ENCODE assay signal across 13 cellular contexts in genomic region chr4:173517781-173518371, GRCh38. TPM values are rescaled to one million over a fixed set of nuclear protein-coding genes. Genes with fewer than 3 reads are reported as not detected.
A peak's percentile ranks its signal among the peaks of the same experiment; 100 is the strongest.
DNase-seq lines count a peak whose midpoint lies in the region; ATAC-seq and TF ChIP-seq lines count a peak whose summit lies in the region.
"Had no signal": no experiment of that assay in that cellular context is flagged by ENCODE, and none has a peak within 500 bp of the region (broad histone marks: within the 10 kb centered on the region; RNA-seq: fewer than 3 reads in every experiment).

No MANE protein-coding gene starts in this region.

- peaks cover 6% of the 10 kb centered on the region; the same call in 1 of the 2 replicates for H3K27me3 ChIP-seq in PC-3 (ENCODE audit: low read length)
- peaks cover 12 to 33% of the 10 kb centered on the region in 2 donors for H3K27me3 ChIP-seq in right lobe of liver
- H3K27me3 ChIP-seq in tibial artery: no peaks in the 10 kb centered on the region
- H3K27me3 ChIP-seq: SJCRH30 had no signal

- WGBS in right lobe of liver (ENCODE audit: insufficient coverage, low coverage, low lambda C conversion rate, missing lambda C conversion rate): 7% methylated on average over 17 of the region's 24 CpGs

- no peak for TF ChIP-seq CTCF in PC-3 (conservative IDR thresholded peaks at IDR 0.05; ENCODE audit: low read depth, low read length)
- no peak for TF ChIP-seq CTCF in fibroblast of the aortic adventitia (IDR thresholded peaks at IDR 0.05; ENCODE audit: insufficient read depth, low read length)
- TF ChIP-seq CTCF in right lobe of liver (IDR thresholded peaks at IDR 0.05): no peak
- TF ChIP-seq CTCF in tibial artery (IDR thresholded peaks at IDR 0.05): no peak

- POLR2A ChIA-PET in PC-3 (lab: Charles Lee; ENCODE audit: unreplicated experiment): no interaction called here

- H3K9ac ChIP-seq in PC-3 (ENCODE audit: low read length): no peak overlapping the region

- intact Hi-C loops in PC-3 (cut with micrococcal nuclease): no loop called here
- intact Hi-C loops in right lobe of liver (cut with DNase I): no loop called here
- intact Hi-C loops in tibial artery (cut with DNase I; ENCODE audit: low total_unique reads): no loop called here

- 0 out of 2 replicates have a peak overlapping the region, but pooled peaks have one; percentile 39 for H3K4me2 ChIP-seq in PC-3 (ENCODE audit: low read length)

- H3K9me3 ChIP-seq in PC-3 (ENCODE audit: low read length): no peaks in the 10 kb centered on the region
- no peaks in the 10 kb centered on the region for H3K9me3 ChIP-seq in right lobe of liver
- no peaks in the 10 kb centered on the region for H3K9me3 ChIP-seq in tibial artery
- H3K9me3 ChIP-seq: lower lobe of right lung, SJCRH30 had no signal

- ATAC-seq in PC-3 (0 out of 2 replicates have a peak, but pooled peaks have one; percentile 20), right lobe of liver (no peak), HG03521 (IDR thresholded peaks at IDR 0.05; ENCODE audit: unreplicated experiment) (no peak), HG03095 (IDR thresholded peaks at IDR 0.05; ENCODE audit: unreplicated experiment) (no peak)
- ATAC-seq: lower lobe of right lung; stimulated activated memory B cell treated with anti-CD40 and anti-IgM and Interleukin-4, amounts not matched to agents 10 μg/mL and 1 μg/mL and 100 μg/mL, for 72 hours had no signal

- DNase-seq in PC-3: no peak
- DNase-seq in fibroblast of the aortic adventitia (ENCODE audit: low read depth): peak; percentile 73
- DNase-seq in right lobe of liver: no peak
- peak in 1 of 2 donors; percentile 87 for DNase-seq in tibial artery
- no peak for DNase-seq in NCI-H1048 (lab: John Stamatoyannopoulos, UW)
- DNase-seq: CD4-positive, CD25-positive, alpha-beta regulatory T cell; lower lobe of right lung; NCI-H1694 treated with DMSO at 0.1 percent for 48 hours; SJCRH30 had no signal

- no peak overlapping the region for H3K27ac ChIP-seq in PC-3 (ENCODE audit: low read length)
- H3K27ac ChIP-seq in right lobe of liver: peak overlapping the region; percentile 47 to 69 (median 63)
- H3K27ac ChIP-seq in tibial artery: peak overlapping the region; percentile 97 to 99
- H3K27ac ChIP-seq: lower lobe of right lung, SJCRH30 had no signal

- H2AFZ ChIP-seq in PC-3 (ENCODE audit: low read length): peak overlapping the region; percentile 38; the same call in 1 of the 2 replicates

- TF ChIP-seq POLR2A in right lobe of liver (IDR thresholded peaks at IDR 0.05): no peak

- BruUV-seq in PC-3 (replicated peaks; lab: Mats Ljungman, UMichigan): no TSS peak

- H3K4me1 ChIP-seq in PC-3 (ENCODE audit: insufficient read depth, low read length) (no peaks in the 10 kb centered on the region), right lobe of liver (peaks cover 0 to 14% (median 0%) of the 10 kb centered on the region in 4 donors), tibial artery (peaks cover 0 to 54% (median 28%) of the 10 kb centered on the region in 4 donors)
- H3K4me1 ChIP-seq: SJCRH30 had no signal

- H3K9me2 ChIP-seq in PC-3 (replicated peaks; ENCODE audit: low read length): no peaks in the 10 kb centered on the region

- no peaks in the 10 kb centered on the region for H3K36me3 ChIP-seq in PC-3 (ENCODE audit: low read depth, low read length)
- no peaks in the 10 kb centered on the region for H3K36me3 ChIP-seq in right lobe of liver
- no peaks in the 10 kb centered on the region for H3K36me3 ChIP-seq in tibial artery
- H3K36me3 ChIP-seq: lower lobe of right lung, SJCRH30 had no signal

- H3F3A ChIP-seq in PC-3 (ENCODE audit: low read length, unreplicated experiment): no peaks in the 10 kb centered on the region

- H4K20me1 ChIP-seq in PC-3 (ENCODE audit: low read length): no peaks in the 10 kb centered on the region

- CTCF ChIA-PET in PC-3 (lab: Charles Lee): interaction anchor here (0.5 kb wide), 1 partner anchor 14 kb away, joined by 4 read pairs; no protein-coding TSS in a partner anchor

- H3K4me3 ChIP-seq in PC-3 (ENCODE audit: low read length) (no peak overlapping the region), fibroblast of the aortic adventitia (ENCODE audit: low read depth, low read length) (no peak overlapping the region), right lobe of liver (peak overlapping the region in 2 of 3 donors; percentile 14 to 22), tibial artery (peak overlapping the region; percentile 40 to 42)
- H3K4me3 ChIP-seq: lower lobe of right lung, SJCRH30 had no signal

- no peaks in the 10 kb centered on the region for H3K79me2 ChIP-seq in PC-3 (ENCODE audit: low read length)

RNA-seq across cellular contexts. Expression of gene HAND2, which starts 12.2 kb away (rescaled TPM):
- total RNA-seq in PC-3 (2014; rRNA removed) (not detected in 2 replicates), fibroblast of the aortic adventitia (ENCODE audit: low replicate concordance) (31.3 TPM in 2 replicates), right lobe of liver (10 to 100 TPM in 1 of 6 experiments, 1 to 10 TPM in 5; 2.1 to 11.2 (median 6.2) TPM)
- total RNA-seq: CD4-positive, CD25-positive, alpha-beta regulatory T cell; osteocyte had no signal

Comparison
In these comparisons a context has a peak if more than half of its experiments do, and no peak if none do; other contexts are left out.
1. H3K4me3 ChIP-seq: peak in right lobe of liver (2 of 3) and tibial artery (2 of 2); none in PC-3 (single experiment) and fibroblast of the aortic adventitia (single experiment).